ENCODE assay signal across 8 cellular contexts in the genomic region with DNA sequence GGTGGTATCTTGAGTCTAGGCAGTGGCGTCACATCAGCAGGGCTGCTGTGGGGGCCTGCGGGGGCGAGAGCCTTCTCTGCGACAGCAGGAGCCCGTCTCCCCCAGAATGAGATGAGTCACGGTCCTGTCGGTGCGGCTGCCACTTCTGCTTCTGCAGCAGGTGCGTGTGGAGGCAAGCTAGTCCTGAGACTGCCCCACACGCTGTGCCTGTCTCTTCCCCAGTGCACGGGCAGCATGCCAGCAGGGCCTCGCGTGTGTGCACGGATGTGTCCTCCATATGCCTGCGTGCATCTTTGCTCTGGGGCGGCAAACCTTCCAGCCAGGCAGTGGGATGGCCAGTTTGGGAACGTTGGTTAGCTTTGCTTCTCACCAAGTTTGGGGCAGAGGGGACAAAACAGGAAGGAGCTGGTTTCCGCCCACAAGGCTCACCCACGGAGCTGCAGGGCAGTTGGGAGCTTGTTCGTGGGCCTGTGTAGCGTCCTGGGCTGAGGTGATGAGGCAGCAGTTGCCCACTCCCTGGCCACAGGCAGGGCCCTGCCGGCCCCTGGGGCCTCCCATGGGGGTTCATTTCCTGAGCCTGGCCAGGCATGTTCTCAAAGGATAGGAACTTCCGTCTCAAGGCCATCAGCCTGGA.
DNase-seq lines count a peak whose midpoint lies in the region; ATAC-seq and TF ChIP-seq lines count a peak whose summit lies in the region.

No MANE protein-coding gene starts in this region.

- in situ Hi-C loops in transverse colon (cut with MboI; ENCODE audit: low pct_ligation_motif_present in 1 of 4, low pct_unique_long_range_greater_than_20kb in 1 of 4, low sequenced_read_pairs in 3 of 4), result no loop called here

- H3K36me3 ChIP-seq in effector memory CD4-positive, alpha-beta T cell (ENCODE audit: control insufficient read depth, insufficient read depth, low read length), result peaks cover 4% of the 10 kb centered on the region
- H3K36me3 ChIP-seq in ovary, result no peaks in the 10 kb centered on the region
- peaks cover 0 to 4% (median 0%) of the 10 kb centered on the region in 4 donors for H3K36me3 ChIP-seq in transverse colon

- TF ChIP-seq POLR2A in NB4 (IDR thresholded peaks at IDR 0.05; ENCODE audit: extremely low read depth, insufficient read length) (no peak), ovary (IDR thresholded peaks at IDR 0.05) (no peak), transverse colon (IDR thresholded peaks at IDR 0.05) (no peak)

- TF ChIP-seq CTCF in GM10266 (IDR thresholded peaks at IDR 0.05; ENCODE audit: control insufficient read depth, insufficient read depth, low read depth, missing control alignments) (no peak), NB4 (IDR thresholded peaks at IDR 0.05; ENCODE audit: low read depth, low read length) (no peak), ovary (IDR thresholded peaks at IDR 0.05) (no peak), transverse colon (IDR thresholded peaks at IDR 0.05) (no peak)

- 22 to 45% (median 31%) methylated on average over 23 of the region's 23 CpGs for WGBS in ovary, 3 donors
- WGBS in transverse colon (ENCODE audit: low coverage in 1 of 2), 2 donors, result 62 to 88% methylated on average over 1 to 22 of the region's 23 CpGs

- no peaks in the 10 kb centered on the region for H3K27me3 ChIP-seq in effector memory CD4-positive, alpha-beta T cell (replicated peaks; ENCODE audit: control insufficient read depth, insufficient read depth, low read length, poor library complexity, severe bottlenecking)
- H3K27me3 ChIP-seq in ovary (no peaks in the 10 kb centered on the region), transverse colon (no peaks in the 10 kb centered on the region)

- H3K4me3 ChIP-seq in NB4 (ENCODE audit: low read depth, low read length), result no peak overlapping the region
- H3K4me3 ChIP-seq in effector memory CD4-positive, alpha-beta T cell (ENCODE audit: insufficient read depth, low read depth, low read length, poor library complexity, severe bottlenecking), result no peak overlapping the region
- H3K4me3 ChIP-seq in ovary, result no peak overlapping the region
- no peak overlapping the region for H3K4me3 ChIP-seq in transverse colon

- H3K4me1 ChIP-seq in effector memory CD4-positive, alpha-beta T cell (ENCODE audit: control insufficient read depth, insufficient read depth, low read length, poor library complexity, severe bottlenecking), result peaks cover 24% of the 10 kb centered on the region
- H3K4me1 ChIP-seq in ovary (ENCODE audit: insufficient read depth) (peaks cover 19% of the 10 kb centered on the region), transverse colon (peaks cover 17 to 53% (median 33%) of the 10 kb centered on the region in 4 donors)

- peak; percentile 95 for DNase-seq in GM10266 (ENCODE audit: extremely low spot score)
- peak; percentile 100 for DNase-seq in NB4 (ENCODE audit: low read depth)
- DNase-seq in activated CD8-positive, alpha-beta memory T cell treated with anti-CD3 and anti-CD28 coated beads for 1 hour (ENCODE audit: extremely low read depth in 1 of 2, low read depth in 1 of 2), result peak; percentile 58 to 66
- DNase-seq in effector memory CD4-positive, alpha-beta T cell, result peak; percentile 50 to 80 (median 53)
- peak; percentile 68 to 82 (median 68) for DNase-seq in ovary
- DNase-seq in transverse colon, result peak; percentile 87
- DNase-seq in NCI-H2081 (lab: John Stamatoyannopoulos, UW), result no peak

- H3K27ac ChIP-seq in effector memory CD4-positive, alpha-beta T cell (ENCODE audit: insufficient read depth, low read length, poor library complexity, severe bottlenecking), result peak overlapping the region; percentile 43
- H3K27ac ChIP-seq in ovary (peak overlapping the region; percentile 52 to 53), transverse colon (peak overlapping the region; percentile 63 to 76 (median 69))

- intact Hi-C loops in ovary (cut with DNase I), result no loop called here
- intact Hi-C loops in transverse colon (cut with DNase I; ENCODE audit: low total_unique reads), result no loop called here

- TF ChIP-seq EP300 in ovary (IDR thresholded peaks at IDR 0.05) (no peak), transverse colon (IDR thresholded peaks at IDR 0.05; ENCODE audit: low read depth) (peak; percentile 55)

- peak; percentile 85 for ATAC-seq in GM21737 (IDR thresholded peaks at IDR 0.05; ENCODE audit: unreplicated experiment)

- no peaks in the 10 kb centered on the region for H3K9me3 ChIP-seq in effector memory CD4-positive, alpha-beta T cell (ENCODE audit: control insufficient read depth, low read length)
- H3K9me3 ChIP-seq in ovary (no peaks in the 10 kb centered on the region), transverse colon (no peaks in the 10 kb centered on the region)

Comparison
In these comparisons a context has a peak if more than half of its experiments do, and no peak if none do; other contexts are left out.
1. DNase-seq: peak in GM10266 (single experiment), NB4 (single experiment), activated CD8-positive, alpha-beta memory T cell treated with anti-CD3 and anti-CD28 coated beads for 1 hour (2 of 2), effector memory CD4-positive, alpha-beta T cell (3 of 3), ovary (5 of 5) and transverse colon (single experiment); none in NCI-H2081 (0 of 2).
2. Peak in every context shown above with its lines, with median percentiles within 50 percentile points of each other: H3K27ac ChIP-seq.